ENCODE assay signal across 9 cellular contexts in genomic region chr4:109731052-109731545, GRCh38. TPM values are rescaled to one million over a fixed set of nuclear protein-coding genes. Genes with fewer than 3 reads are reported as not detected.
DNase-seq lines count a peak whose midpoint lies in the region; ATAC-seq, FAIRE-seq and TF ChIP-seq lines count a peak whose summit lies in the region.
"Not testable (repeated sequence)": the region's sequence is repeated elsewhere in the genome, so short reads cannot be mapped to it uniquely, and the experiment has no call there.
"Had no signal": no experiment of that assay in that cellular context is flagged by ENCODE, and none has a peak within 500 bp of the region (broad histone marks: within the 10 kb centered on the region; RNA-seq: fewer than 3 reads in every experiment).

No MANE protein-coding gene starts in this region.

- not testable (repeated sequence) for H3K9me3 Mint-ChIP-seq in activated T-cell treated with anti-CD3 and anti-CD28 coated beads, Interleukin-2, amount 50 U/mL, for 4 hours; stimulated activated naive CD8-positive, alpha-beta T cell treated with anti-CD3 and anti-CD28 coated beads, Interleukin-15, Interleukin-2, amounts not matched to agents 100 ng/mL and 50 ng/mL, for 24 hours

- not testable (repeated sequence) for H3F3A ChIP-seq in PC-3 (ENCODE audit: low read length, unreplicated experiment)

- not testable (repeated sequence) for TF ChIP-seq EP300 in H1 (IDR thresholded peaks at IDR 0.05; ENCODE audit: borderline replicate concordance in 1 of 2, low read depth in 2 of 2, low read length in 2 of 2)

- H3K27ac ChIP-seq in BLaER1; PC-3 (ENCODE audit: low read length); H1 (ENCODE audit: low read depth, low read length); kidney (ENCODE audit: low read depth in 2 of 2, low read length in 2 of 2); osteoblast (ENCODE audit: low read depth, low read length): not testable (repeated sequence)

- not testable (repeated sequence) for H3K79me1 ChIP-seq in H1 (ENCODE audit: low read depth, low read length)

- DNase-seq in H7; PC-3; activated T-cell treated with anti-CD3 and anti-CD28 coated beads, Interleukin-2, amount 50 U/mL, for 4 hours; H1 (ENCODE audit: low read depth in 1 of 2, low spot score in 2 of 2); osteoblast (ENCODE audit: insufficient read length, low spot score, missing footprints): not testable (repeated sequence)
- peak; percentile 32 for DNase-seq in kidney

- H4K5ac ChIP-seq in H1 (ENCODE audit: insufficient read length, low read depth, low read length), result not testable (repeated sequence)

- H3K4ac ChIP-seq in H1 (replicated peaks; ENCODE audit: insufficient read length, low read depth, low read length), result not testable (repeated sequence)

- H3K27me3 ChIP-seq in BLaER1; H7 (ENCODE audit: control insufficient read depth, insufficient read depth, low read length); PC-3 (ENCODE audit: low read length); H1 (replicated peaks in 1 of 4; ENCODE audit: control insufficient read depth in 3 of 4, extremely low read depth in 1 of 4, insufficient read depth in 3 of 4, low read length in 3 of 4); osteoblast (ENCODE audit: insufficient read depth, low read length): not testable (repeated sequence)

- H2BK120ac ChIP-seq in H1 (replicated peaks; ENCODE audit: low read depth, low read length), result not testable (repeated sequence)

- intact Hi-C loops in PC-3 (cut with micrococcal nuclease); kidney (cut with DNase I): not testable (repeated sequence)

- H3K18ac ChIP-seq in H1 (ENCODE audit: extremely low read depth, low read length), result not testable (repeated sequence)

- H2BK12ac ChIP-seq in H1 (ENCODE audit: low read depth, low read length), result not testable (repeated sequence)

- H3K4me2 ChIP-seq in BLaER1 (peak overlapping the region; percentile 93), PC-3 (ENCODE audit: low read length) (peak overlapping the region; percentile 97), H1 (ENCODE audit: insufficient read depth in 1 of 2, low read depth in 2 of 2, low read length in 2 of 2) (peak overlapping the region; percentile 56 to 89), osteoblast (ENCODE audit: insufficient read depth, low read length) (peak overlapping the region; percentile 92)

- H4K91ac ChIP-seq in H1 (replicated peaks; ENCODE audit: insufficient read length, low read length), result not testable (repeated sequence)

- H3K4me3 Mint-ChIP-seq in activated T-cell treated with anti-CD3 and anti-CD28 coated beads, Interleukin-2, amount 50 U/mL, for 4 hours, result peak overlapping the region; percentile 84
- peak overlapping the region; percentile 84 for H3K4me3 Mint-ChIP-seq in stimulated activated naive CD8-positive, alpha-beta T cell treated with anti-CD3 and anti-CD28 coated beads, Interleukin-15, Interleukin-2, amounts not matched to agents 100 ng/mL and 50 ng/mL, for 24 hours

- peaks cover 19% of the 10 kb centered on the region for H3K4me1 Mint-ChIP-seq in activated T-cell treated with anti-CD3 and anti-CD28 coated beads, Interleukin-2, amount 50 U/mL, for 4 hours (ENCODE audit: low read depth)
- H3K4me1 Mint-ChIP-seq in stimulated activated naive CD8-positive, alpha-beta T cell treated with anti-CD3 and anti-CD28 coated beads, Interleukin-15, Interleukin-2, amounts not matched to agents 100 ng/mL and 50 ng/mL, for 24 hours (ENCODE audit: low read depth), result peaks cover 19% of the 10 kb centered on the region

- TF ChIP-seq RAD21 in H1 (IDR thresholded peaks at IDR 0.05 in 1 of 2, conservative IDR thresholded peaks at IDR 0.05 in 1 of 2; ENCODE audit: low read depth in 2 of 2, low read length in 2 of 2), result not testable (repeated sequence)

- BruUV-seq in PC-3 (replicated peaks; lab: Mats Ljungman, UMichigan), result not testable (repeated sequence)

- peak overlapping the region; percentile 70 for H3K27ac Mint-ChIP-seq in stimulated activated naive CD8-positive, alpha-beta T cell treated with anti-CD3 and anti-CD28 coated beads, Interleukin-15, Interleukin-2, amounts not matched to agents 100 ng/mL and 50 ng/mL, for 24 hours

- H3K79me2 ChIP-seq in PC-3 (ENCODE audit: low read length) (peaks cover 33% of the 10 kb centered on the region), H1 (ENCODE audit: control insufficient read depth in 1 of 2, insufficient read depth in 2 of 2, low read length in 2 of 2) (peaks cover 3 to 30% of the 10 kb centered on the region in 2 experiments; a peak in 3 of 4 replicates), osteoblast (ENCODE audit: insufficient read depth, low read length) (peaks cover 10% of the 10 kb centered on the region)

- not testable (repeated sequence) for H2BK5ac ChIP-seq in H1 (ENCODE audit: low read depth, low read length)

- H3K9ac ChIP-seq in BLaER1; PC-3 (ENCODE audit: low read length); H1 (replicated peaks in 1 of 4; ENCODE audit: extremely low read depth in 1 of 4, low read depth in 3 of 4, low read length in 3 of 4); kidney (ENCODE audit: low read length in 2 of 2): not testable (repeated sequence)

- H4K8ac ChIP-seq in H1 (ENCODE audit: extremely low read depth, insufficient read depth, low read length), result not testable (repeated sequence)

- H2BK15ac ChIP-seq in H1 (ENCODE audit: low read length), result not testable (repeated sequence)

- peaks cover 17% of the 10 kb centered on the region; the same call in 1 of the 2 replicates for H4K20me1 ChIP-seq in BLaER1
- not testable (repeated sequence) for H4K20me1 ChIP-seq in PC-3 (ENCODE audit: low read length); H1 (replicated peaks in 1 of 2; ENCODE audit: control insufficient read depth in 1 of 2, insufficient read depth in 2 of 2, low read length in 2 of 2); osteoblast (ENCODE audit: insufficient read depth, low read length)

- WGBS in H1 (ENCODE audit: extremely low coverage in 1 of 2, insufficient coverage in 1 of 2, insufficient read length in 1 of 2, insufficient replicate concordance in 2 of 2, low coverage in 1 of 2, low lambda C conversion rate in 2 of 2, missing lambda C conversion rate in 1 of 2), 2 experiments, result 95% methylated on average over 11 of the region's 11 CpGs; no CpG with 5 or more reads in 1 of the 2 experiments

- not testable (repeated sequence) for H3K56ac ChIP-seq in H1 (replicated peaks; ENCODE audit: insufficient read length, low read depth, low read length)

- not testable (repeated sequence) for H3K9me2 ChIP-seq in PC-3 (replicated peaks; ENCODE audit: low read length)

- peak overlapping the region; percentile 13; the same call in 1 of the 2 replicates for H2BK20ac ChIP-seq in H1 (ENCODE audit: low read length)

- H2AFZ ChIP-seq in PC-3 (ENCODE audit: low read length), result peak overlapping the region; percentile 100; the same call in 1 of the 2 replicates
- H2AFZ ChIP-seq in H1 (ENCODE audit: low read length), result 0 out of 2 replicates have a peak overlapping the region, but pooled peaks have one; percentile 81
- not testable (repeated sequence) for H2AFZ ChIP-seq in osteoblast (ENCODE audit: low read length)

- not testable (repeated sequence) for TF ChIP-seq CTCF in PC-3 (conservative IDR thresholded peaks at IDR 0.05; ENCODE audit: low read depth, low read length); H1 (IDR thresholded peaks at IDR 0.05; ENCODE audit: control extremely low read depth in 1 of 3, insufficient read depth in 1 of 3, low read depth in 1 of 3, low read length in 3 of 3); kidney (IDR thresholded peaks at IDR 0.05; ENCODE audit: borderline replicate concordance, extremely low read depth, insufficient read depth); osteoblast (IDR thresholded peaks at IDR 0.05; ENCODE audit: extremely low read depth, low read depth, low read length)

- not testable (repeated sequence) for FAIRE-seq in H1 (lab: Jason Lieb, UNC); kidney (lab: Jason Lieb, UNC)

- H3K9me3 ChIP-seq in BLaER1; PC-3 (ENCODE audit: low read length); H1 (ENCODE audit: insufficient read depth in 2 of 2, low read depth in 1 of 2, low read length in 1 of 2); kidney (ENCODE audit: control insufficient read depth in 1 of 2, low read length in 2 of 2); osteoblast (ENCODE audit: low read depth, low read length): not testable (repeated sequence)

- H3K23me2 ChIP-seq in H1 (ENCODE audit: low read depth, low read length), result not testable (repeated sequence)

- TF ChIP-seq POLR2A in H1 (IDR thresholded peaks at IDR 0.05; ENCODE audit: control extremely low read depth in 1 of 2, low read depth in 2 of 2, low read length in 2 of 2), result not testable (repeated sequence)

- not testable (repeated sequence) for H3K27me3 Mint-ChIP-seq in activated T-cell treated with anti-CD3 and anti-CD28 coated beads, Interleukin-2, amount 50 U/mL, for 4 hours (ENCODE audit: low read depth); stimulated activated naive CD8-positive, alpha-beta T cell treated with anti-CD3 and anti-CD28 coated beads, Interleukin-15, Interleukin-2, amounts not matched to agents 100 ng/mL and 50 ng/mL, for 24 hours

- H3K23ac ChIP-seq in H1 (ENCODE audit: insufficient read length), result not testable (repeated sequence)

- CTCF ChIA-PET in PC-3 (lab: Charles Lee), result not testable (repeated sequence)
- CTCF ChIA-PET in H1 (lab: Charles Lee; ENCODE audit: partially characterized antibody), result interaction anchor here (0.6 to 1.4 kb wide), 4 partner anchors 12 to 78 kb away, joined by 3 to 6 read pairs (median 3); partner anchors contain the start of gene CASP6

- POLR2A ChIA-PET in PC-3 (lab: Charles Lee; ENCODE audit: unreplicated experiment), result not testable (repeated sequence)
- POLR2A ChIA-PET in H1 (lab: Charles Lee; ENCODE audit: partially characterized antibody), result interaction anchor here (0.6 to 2.4 kb wide), 4 partner anchors 13 to 91 kb away, joined by 3 to 12 read pairs (median 8); partner anchors contain the start of gene GAR1

- H2AK5ac ChIP-seq in H1 (ENCODE audit: low read depth, low read length), result not testable (repeated sequence)

- not testable (repeated sequence) for H3K36me3 ChIP-seq in BLaER1; H7 (replicated peaks; ENCODE audit: control insufficient read depth, insufficient read depth, low read length); PC-3 (ENCODE audit: low read depth, low read length); H1 (ENCODE audit: control insufficient read depth in 2 of 4, insufficient read depth in 4 of 4, low read length in 3 of 4); kidney (ENCODE audit: control insufficient read depth in 1 of 2, insufficient read depth in 2 of 2, low read length in 2 of 2); osteoblast (ENCODE audit: insufficient read depth, low read length)

- H3K14ac ChIP-seq in H1 (ENCODE audit: insufficient read length), result not testable (repeated sequence)

- not testable (repeated sequence) for H3K36me3 Mint-ChIP-seq in activated T-cell treated with anti-CD3 and anti-CD28 coated beads, Interleukin-2, amount 50 U/mL, for 4 hours (ENCODE audit: insufficient read depth); stimulated activated naive CD8-positive, alpha-beta T cell treated with anti-CD3 and anti-CD28 coated beads, Interleukin-15, Interleukin-2, amounts not matched to agents 100 ng/mL and 50 ng/mL, for 24 hours (ENCODE audit: low read depth)

- not testable (repeated sequence) for ATAC-seq in PC-3; activated T-cell treated with anti-CD3 and anti-CD28 coated beads, Interleukin-2, amount 50 U/mL, for 4 hours

- H3K4me3 ChIP-seq in BLaER1, result not testable (repeated sequence)
- H3K4me3 ChIP-seq in H7 (ENCODE audit: insufficient read depth, low read depth, low read length) (peak overlapping the region; percentile 84; the same call in 1 of the 2 replicates), PC-3 (ENCODE audit: low read length) (peak overlapping the region; percentile 99; the same call in 1 of the 2 replicates), H1 (ENCODE audit: extremely low read depth in 1 of 4, insufficient read depth in 2 of 4, low read depth in 3 of 4, low read length in 4 of 4) (peak overlapping the region in 3 of 4 experiments; percentile 40 to 83 (median 78); a peak in 5 of 8 replicates), kidney (ENCODE audit: low read length in 2 of 2) (peak overlapping the region in 1 of 2 donors; percentile 96), osteoblast (ENCODE audit: insufficient read depth, low read length) (peak overlapping the region; percentile 78)

- H3K4me1 ChIP-seq in BLaER1 (peaks cover 23% of the 10 kb centered on the region), PC-3 (ENCODE audit: insufficient read depth, low read length) (peaks cover 14% of the 10 kb centered on the region), osteoblast (ENCODE audit: insufficient read depth, low read length) (peaks cover 16% of the 10 kb centered on the region)
- not testable (repeated sequence) for H3K4me1 ChIP-seq in H1 (replicated peaks in 1 of 4; ENCODE audit: control insufficient read depth in 3 of 4, insufficient read depth in 4 of 4, low read length in 3 of 4); kidney (ENCODE audit: control insufficient read depth in 1 of 2, insufficient read depth in 1 of 2, low read depth in 1 of 2, low read length in 2 of 2)

RNA-seq across cellular contexts. Expression of gene PLA2G12A, which starts 1.2 kb away (rescaled TPM):
- 41.3 and 49.2 TPM in 2 replicates for total RNA-seq in H7 (2014; rRNA removed; shearing (Covaris generic))
- total RNA-seq in PC-3 (2014; rRNA removed) (51.6 and 53.3 TPM in 2 replicates), kidney (42.0 TPM), osteoblast (16.3 and 17.1 TPM in 2 replicates)
- 10 to 100 TPM; 12.9 to 18.2 (median 18.2) TPM for total RNA-seq in activated T-cell treated with anti-CD3 and anti-CD28 coated beads, Interleukin-2, amount 50 U/mL, for 4 hours
- total RNA-seq in H1 (2021; fragmentation: NEBNext Ultra II Directional; extraction: Animal tissue kit (Norgen Biotek cat#: 25700)), result 47.2 and 49.9 TPM in 2 replicates
- polyA plus RNA-seq in H1 (2011; rRNA removed) (26.6 and 44.3 TPM in 2 replicates), kidney (ENCODE audit: insufficient read depth, low read depth, low replicate concordance) (54.0 TPM)
- 32.7 TPM for polyA plus RNA-seq in H1 (2011; cell fraction: cytosol; rRNA removed)
- 82.6 TPM for polyA plus RNA-seq in H1 (2011; cell fraction: nucleus; rRNA removed)
- 49.3 to 55.8 TPM (median 53.8 TPM) in 4 replicates for polyA plus RNA-seq in H1 (2012, experiment 1 of 2)
- 20.4 TPM for polyA plus RNA-seq in H1 (2012, experiment 2 of 2)
- 37.2 TPM for polyA plus RNA-seq in H1 (2013, experiment 1 of 2)
- 38.3 TPM for polyA plus RNA-seq in H1 (2013, experiment 2 of 2)
- polyA minus RNA-seq in H1 (2011; rRNA and poly(A)+ RNA removed), result 67.4 and 183 TPM in 2 replicates
- 34.3 TPM for polyA minus RNA-seq in H1 (2011; cell fraction: cytosol; rRNA and poly(A)+ RNA removed)
- polyA minus RNA-seq in H1 (2011; cell fraction: nucleus; rRNA and poly(A)+ RNA removed), result 154 TPM

RNA-seq across cellular contexts. Expression of gene CASP6, which starts 27.9 kb away (rescaled TPM):
- 48.4 and 63.5 TPM in 2 replicates for total RNA-seq in H7 (2014; rRNA removed; shearing (Covaris generic))
- total RNA-seq in PC-3 (2014; rRNA removed) (33.7 and 36.7 TPM in 2 replicates), kidney (21.6 TPM), osteoblast (25.3 and 27.1 TPM in 2 replicates)
- total RNA-seq in activated T-cell treated with anti-CD3 and anti-CD28 coated beads, Interleukin-2, amount 50 U/mL, for 4 hours, result 10 to 100 TPM; 10.1 to 14.1 (median 11.4) TPM
- 29.5 and 36.4 TPM in 2 replicates for total RNA-seq in H1 (2021; fragmentation: NEBNext Ultra II Directional; extraction: Animal tissue kit (Norgen Biotek cat#: 25700))
- polyA plus RNA-seq in H1 (2011; rRNA removed) (21.7 and 35.1 TPM in 2 replicates), kidney (ENCODE audit: insufficient read depth, low read depth, low replicate concordance) (20.7 TPM)
- polyA plus RNA-seq in H1 (2011; cell fraction: cytosol; rRNA removed), result 35.4 TPM
- polyA plus RNA-seq in H1 (2011; cell fraction: nucleus; rRNA removed), result 9.7 TPM
- polyA plus RNA-seq in H1 (2012, experiment 1 of 2), result 24.1 to 46.6 TPM (median 32.3 TPM) in 4 replicates
- polyA plus RNA-seq in H1 (2012, experiment 2 of 2), result 14.9 TPM
- 27.1 TPM for polyA plus RNA-seq in H1 (2013, experiment 1 of 2)
- 24.7 TPM for polyA plus RNA-seq in H1 (2013, experiment 2 of 2)
- polyA minus RNA-seq in H1 (2011; rRNA and poly(A)+ RNA removed), result 33.5 and 43.2 TPM in 2 replicates
- 20.2 TPM for polyA minus RNA-seq in H1 (2011; cell fraction: cytosol; rRNA and poly(A)+ RNA removed)
- 10.9 TPM for polyA minus RNA-seq in H1 (2011; cell fraction: nucleus; rRNA and poly(A)+ RNA removed)
- total RNA-seq: ascending aorta had no signal
